8 cellular contexts compared by ENCODE assay signal in genomic region chr15:101489236-101489632, GRCh38. TPM values are rescaled to one million over a fixed set of nuclear protein-coding genes. Genes with fewer than 3 reads are reported as not detected.
DNase-seq lines count a peak whose midpoint lies in the region; ATAC-seq lines count a peak whose summit lies in the region.

No MANE protein-coding gene starts in this region.

- intact Hi-C loops in right cardiac atrium (cut with DNase I): no loop called here

- H3K27ac Mint-ChIP-seq in activated naive CD4-positive, alpha-beta T cell treated with anti-CD3 and anti-CD28 coated beads, Interleukin-2, amount 10 ng/mL, durations not matched to agents 7 days and 5 days: no peak overlapping the region

- WGBS in right cardiac atrium: 2% methylated on average over 70 of the region's 70 CpGs
- under 1% methylated on average over 67 of the region's 70 CpGs for WGBS in urinary bladder

- H3K36me3 ChIP-seq in urinary bladder (ENCODE audit: insufficient read depth): no peaks in the 10 kb centered on the region

- ATAC-seq in right cardiac atrium (peak; percentile 38 to 40), HG03565 (IDR thresholded peaks at IDR 0.05; ENCODE audit: unreplicated experiment) (no peak), GM18867 (IDR thresholded peaks at IDR 0.05; ENCODE audit: unreplicated experiment) (no peak), HG03139 (IDR thresholded peaks at IDR 0.05; ENCODE audit: unreplicated experiment) (no peak)

- CTCF ChIA-PET in activated naive CD4-positive, alpha-beta T cell treated with anti-CD3 and anti-CD28 coated beads, Interleukin-2, amount 10 ng/mL, durations not matched to agents 7 days and 5 days (lab: Charles Lee): no interaction called here

- H3K4me1 Mint-ChIP-seq in activated naive CD4-positive, alpha-beta T cell treated with anti-CD3 and anti-CD28 coated beads, Interleukin-2, amount 10 ng/mL, durations not matched to agents 7 days and 5 days: peaks cover 4% of the 10 kb centered on the region

- no peak overlapping the region for H3K27ac ChIP-seq in right cardiac atrium (ENCODE audit: low read length)
- no peak overlapping the region for H3K27ac ChIP-seq in urinary bladder (ENCODE audit: low read depth)

- peaks cover 65% of the 10 kb centered on the region for H3K27me3 Mint-ChIP-seq in activated naive CD4-positive, alpha-beta T cell treated with anti-CD3 and anti-CD28 coated beads, Interleukin-2, amount 10 ng/mL, durations not matched to agents 7 days and 5 days

- no peaks in the 10 kb centered on the region for H3K9me3 ChIP-seq in right cardiac atrium (ENCODE audit: control insufficient read depth, low read length)

- H3K4me3 ChIP-seq in right cardiac atrium (ENCODE audit: low read length) (peak overlapping the region; percentile 82), urinary bladder (ENCODE audit: low read depth, low read length) (peak overlapping the region; percentile 50)

- H3K4me1 ChIP-seq in right cardiac atrium (ENCODE audit: control insufficient read depth, insufficient read depth, low read length): no peaks in the 10 kb centered on the region
- peaks cover 1% of the 10 kb centered on the region for H3K4me1 ChIP-seq in urinary bladder (ENCODE audit: insufficient read depth)

- no peaks in the 10 kb centered on the region for H3K36me3 Mint-ChIP-seq in activated naive CD4-positive, alpha-beta T cell treated with anti-CD3 and anti-CD28 coated beads, Interleukin-2, amount 10 ng/mL, durations not matched to agents 7 days and 5 days

- H3K4me3 Mint-ChIP-seq in activated naive CD4-positive, alpha-beta T cell treated with anti-CD3 and anti-CD28 coated beads, Interleukin-2, amount 10 ng/mL, durations not matched to agents 7 days and 5 days: no peak overlapping the region

- H3K27me3 ChIP-seq in right cardiac atrium (ENCODE audit: control insufficient read depth, insufficient read depth): no peaks in the 10 kb centered on the region

- DNase-seq in activated naive CD4-positive, alpha-beta T cell treated with anti-CD3 and anti-CD28 coated beads, Interleukin-2, amount 10 ng/mL, durations not matched to agents 7 days and 5 days: peak; percentile 40
- no peak for DNase-seq in activated naive CD4-positive, alpha-beta T cell (lab: John Stamatoyannopoulos, UW)
- DNase-seq in SW480 (ENCODE audit: low spot score) (peak; percentile 64), right cardiac atrium (peak; percentile 53 to 84 (median 77))

- no peaks in the 10 kb centered on the region for H3K9me3 Mint-ChIP-seq in activated naive CD4-positive, alpha-beta T cell treated with anti-CD3 and anti-CD28 coated beads, Interleukin-2, amount 10 ng/mL, durations not matched to agents 7 days and 5 days

RNA-seq across cellular contexts. Expression of gene PCSK6, which starts 0.3 kb away (rescaled TPM):
- total RNA-seq in right cardiac atrium (10 to 100 TPM; 13.4 to 21.4 (median 17.1) TPM), urinary bladder (14.1 TPM)
- polyA plus RNA-seq in right cardiac atrium (7.7 TPM), urinary bladder (2.5 TPM)

Comparison
In these comparisons a context has a peak if more than half of its experiments do, and no peak if none do; other contexts are left out.
1. DNase-seq: peak in activated naive CD4-positive, alpha-beta T cell treated with anti-CD3 and anti-CD28 coated beads, Interleukin-2, amount 10 ng/mL, durations not matched to agents 7 days and 5 days (single experiment), SW480 (single experiment) and right cardiac atrium (3 of 3); none in activated naive CD4-positive, alpha-beta T cell (0 of 4).
2. ATAC-seq: peak in right cardiac atrium (2 of 2); none in HG03565 (single experiment), GM18867 (single experiment) and HG03139 (single experiment).